1 cellular context compared by ENCODE assay signal in the genomic region with DNA sequence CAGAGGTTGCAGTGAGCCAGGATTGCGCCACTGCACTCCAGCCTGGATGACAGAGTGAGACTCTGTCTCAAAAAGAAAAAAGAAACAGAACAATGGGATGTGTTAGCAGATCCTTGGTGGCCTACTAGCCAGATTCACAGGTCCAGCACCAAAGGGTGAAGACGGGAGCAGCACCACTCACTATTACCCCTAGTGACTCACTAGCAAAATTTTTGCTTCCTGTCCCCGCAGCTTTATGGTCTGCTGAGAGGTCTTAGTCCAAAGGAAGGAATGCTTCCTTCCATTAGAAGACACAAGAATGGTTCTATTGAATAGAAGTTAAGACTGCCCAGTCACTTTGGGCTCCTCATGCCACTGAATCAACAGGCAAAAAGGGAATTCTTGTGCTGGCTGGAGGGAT.
A peak's percentile ranks its signal among the peaks of the same experiment; 100 is the strongest.
TF ChIP-seq lines count a peak whose summit lies in the region.

No MANE protein-coding gene starts in this region.

TF ChIP-seq in IMR-90, 13 proteins besides CTCF, POLR2A, EP300 and RAD21:
- no peak for TF ChIP-seq MAFK (IDR thresholded peaks at IDR 0.05; ENCODE audit: low read depth, low read length)
- TF ChIP-seq RCOR1 (IDR thresholded peaks at IDR 0.05; ENCODE audit: insufficient replicate concordance, low read length): no peak
- no peak for TF ChIP-seq MAZ (IDR thresholded peaks at IDR 0.05; ENCODE audit: borderline replicate concordance, low read depth, low read length)
- no peak for TF ChIP-seq FOS (IDR thresholded peaks at IDR 0.05; ENCODE audit: low read depth, low read length)
- peak; percentile 78 for TF ChIP-seq CEBPB (IDR thresholded peaks at IDR 0.05; ENCODE audit: low read depth, low read length)
- TF ChIP-seq RFX5 (IDR thresholded peaks at IDR 0.05; ENCODE audit: low read depth, low read length): no peak
- no peak for TF ChIP-seq MXI1 (IDR thresholded peaks at IDR 0.05; ENCODE audit: borderline replicate concordance, low read depth, low read length)
- TF ChIP-seq, protein P1, sequence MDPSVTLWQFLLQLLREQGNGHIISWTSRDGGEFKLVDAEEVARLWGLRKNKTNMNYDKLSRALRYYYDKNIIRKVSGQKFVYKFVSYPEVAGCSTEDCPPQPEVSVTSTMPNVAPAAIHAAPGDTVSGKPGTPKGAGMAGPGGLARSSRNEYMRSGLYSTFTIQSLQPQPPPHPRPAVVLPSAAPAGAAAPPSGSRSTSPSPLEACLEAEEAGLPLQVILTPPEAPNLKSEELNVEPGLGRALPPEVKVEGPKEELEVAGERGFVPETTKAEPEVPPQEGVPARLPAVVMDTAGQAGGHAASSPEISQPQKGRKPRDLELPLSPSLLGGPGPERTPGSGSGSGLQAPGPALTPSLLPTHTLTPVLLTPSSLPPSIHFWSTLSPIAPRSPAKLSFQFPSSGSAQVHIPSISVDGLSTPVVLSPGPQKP (IDR thresholded peaks at IDR 0.05; ENCODE audit: borderline replicate concordance, low read depth, low read length): no peak
